In genomic region chr5:77168884-77169254, GRCh38 we compare ENCODE assay signal across 1 cellular context.
A peak's percentile ranks its signal among the peaks of the same experiment; 100 is the strongest.
TF ChIP-seq lines count a peak whose summit lies in the region.

No MANE protein-coding gene starts in this region.

TF ChIP-seq in HEK293, 187 proteins besides CTCF, POLR2A, EP300 and RAD21 (continued from another document and continues in another):
- TF ChIP-seq ZNF16 (tag by site-specific recombination; IDR thresholded peaks at IDR 0.05; ENCODE audit: low read depth) (no peak), ZNF239 (tag by site-specific recombination; IDR thresholded peaks at IDR 0.05) (no peak), ZNF626 (tag by site-specific recombination; IDR thresholded peaks at IDR 0.05) (0 out of 2 replicates have a peak, but pooled peaks have one; percentile 64), ZNF677 (tag by site-specific recombination; IDR thresholded peaks at IDR 0.05) (peak; percentile 64; the same call in 1 of the 2 replicates), HIC1 (tag by site-specific recombination; IDR thresholded peaks at IDR 0.05) (no peak), ZNF146 (tag by site-specific recombination; IDR thresholded peaks at IDR 0.05) (no peak), ZNF600 (tag by site-specific recombination; IDR thresholded peaks at IDR 0.05) (no peak), ZNF670 (tag by site-specific recombination; IDR thresholded peaks at IDR 0.05; ENCODE audit: low read depth) (no peak), ZNF664 (tag by site-specific recombination; IDR thresholded peaks at IDR 0.05) (no peak), ZSCAN23 (tag by site-specific recombination; IDR thresholded peaks at IDR 0.05) (no peak), ZNF335 (tag by site-specific recombination; conservative IDR thresholded peaks at IDR 0.05) (no peak), REST (tag by site-specific recombination; IDR thresholded peaks at IDR 0.05) (no peak), ZNF266 (tag by site-specific recombination; IDR thresholded peaks at IDR 0.05; ENCODE audit: low read depth) (no peak), ZNF18 (tag by site-specific recombination; IDR thresholded peaks at IDR 0.05) (no peak), ZNF747 (tag by site-specific recombination; IDR thresholded peaks at IDR 0.05) (no peak), ZNF518A (tag by site-specific recombination; conservative IDR thresholded peaks at IDR 0.05; ENCODE audit: low read depth) (no peak), ZNF704 (tag by site-specific recombination; IDR thresholded peaks at IDR 0.05) (no peak), ZNF404 (tag by site-specific recombination; IDR thresholded peaks at IDR 0.05) (no peak), OSR2 (tag by site-specific recombination; IDR thresholded peaks at IDR 0.05) (no peak), PRDM10 (tag by site-specific recombination; IDR thresholded peaks at IDR 0.05) (no peak), ZNF660 (tag by site-specific recombination; IDR thresholded peaks at IDR 0.05) (peak; percentile 92), ZFP41 (tag by site-specific recombination; IDR thresholded peaks at IDR 0.05; ENCODE audit: borderline replicate concordance) (no peak), SALL2 (tag by site-specific recombination; IDR thresholded peaks at IDR 0.05; ENCODE audit: borderline replicate concordance) (no peak), PRDM6 (tag by site-specific recombination; IDR thresholded peaks at IDR 0.05) (peak; percentile 26; the same call in 1 of the 2 replicates), ZNF777 (tag by site-specific recombination; IDR thresholded peaks at IDR 0.05; ENCODE audit: borderline replicate concordance) (no peak), ZNF138 (tag by site-specific recombination; IDR thresholded peaks at IDR 0.05; ENCODE audit: borderline replicate concordance) (no peak), HOXA7 (CRISPR knock-in tag; IDR thresholded peaks at IDR 0.05; ENCODE audit: borderline replicate concordance) (no peak), ZNF394 (tag by site-specific recombination; IDR thresholded peaks at IDR 0.05; ENCODE audit: borderline replicate concordance) (no peak), ZNF133 (tag by site-specific recombination; IDR thresholded peaks at IDR 0.05) (no peak), ZNF26 (tag by site-specific recombination; IDR thresholded peaks at IDR 0.05) (no peak), ZNF792 (tag by site-specific recombination; IDR thresholded peaks at IDR 0.05) (no peak), ZNF175 (tag by site-specific recombination; IDR thresholded peaks at IDR 0.05) (no peak), ZNF473 (tag by site-specific recombination; IDR thresholded peaks at IDR 0.05) (no peak), TRIM28 (IDR thresholded peaks at IDR 0.05; ENCODE audit: borderline replicate concordance, low read length) (no peak), ZSCAN4 (tag by site-specific recombination; IDR thresholded peaks at IDR 0.05) (no peak), GLI2 (tag by site-specific recombination; IDR thresholded peaks at IDR 0.05; ENCODE audit: borderline replicate concordance, low read depth) (peak; percentile 49; the same call in 1 of the 2 replicates)
